In genomic region chr2:40273623-40274236, GRCh38 we compare ENCODE assay signal across 1 cellular context.
TF ChIP-seq lines count a peak whose summit lies in the region.

No MANE protein-coding gene starts in this region.

TF ChIP-seq in WTC11, 78 proteins besides CTCF, POLR2A, EP300 and RAD21:
- no peak for TF ChIP-seq PRDM15 (CRISPR knock-in tag; IDR thresholded peaks at IDR 0.05)
- TF ChIP-seq ESRRA (CRISPR knock-in tag; IDR thresholded peaks at IDR 0.05; ENCODE audit: borderline replicate concordance) = no peak
- TF ChIP-seq ZNF317 (CRISPR knock-in tag; IDR thresholded peaks at IDR 0.05; ENCODE audit: borderline replicate concordance, low read depth) = no peak
- TF ChIP-seq ATF2 (CRISPR knock-in tag; IDR thresholded peaks at IDR 0.05; ENCODE audit: borderline replicate concordance, low read depth) = no peak
- no peak for TF ChIP-seq ARID4B (CRISPR knock-in tag; IDR thresholded peaks at IDR 0.05; ENCODE audit: borderline replicate concordance)
- TF ChIP-seq MYBL2 (CRISPR knock-in tag; IDR thresholded peaks at IDR 0.05) = no peak
- TF ChIP-seq CBFB (CRISPR knock-in tag; IDR thresholded peaks at IDR 0.05; ENCODE audit: low read depth) = no peak
- no peak for TF ChIP-seq NR2C2 (CRISPR knock-in tag; IDR thresholded peaks at IDR 0.05)
- no peak for TF ChIP-seq PRRX2 (CRISPR knock-in tag; IDR thresholded peaks at IDR 0.05)
- no peak for TF ChIP-seq SMAD3 (CRISPR knock-in tag; IDR thresholded peaks at IDR 0.05; ENCODE audit: borderline replicate concordance)
- no peak for TF ChIP-seq EMX1 (CRISPR knock-in tag; IDR thresholded peaks at IDR 0.05)
- no peak for TF ChIP-seq TP53 (CRISPR knock-in tag; IDR thresholded peaks at IDR 0.05)
- TF ChIP-seq ZMAT4 (CRISPR knock-in tag; IDR thresholded peaks at IDR 0.05) = no peak
- no peak for TF ChIP-seq ETV6 (CRISPR knock-in tag; IDR thresholded peaks at IDR 0.05)
- TF ChIP-seq SMAD4 (CRISPR knock-in tag; IDR thresholded peaks at IDR 0.05) = no peak
- no peak for TF ChIP-seq JAZF1 (CRISPR knock-in tag; IDR thresholded peaks at IDR 0.05)
- TF ChIP-seq MXD4 (CRISPR knock-in tag; IDR thresholded peaks at IDR 0.05; ENCODE audit: borderline replicate concordance) = no peak
- TF ChIP-seq NFATC4 (CRISPR knock-in tag; IDR thresholded peaks at IDR 0.05) = no peak
- no peak for TF ChIP-seq MLX (CRISPR knock-in tag; IDR thresholded peaks at IDR 0.05)
